ENCODE assay signal across 35 cellular contexts in the genomic region with DNA sequence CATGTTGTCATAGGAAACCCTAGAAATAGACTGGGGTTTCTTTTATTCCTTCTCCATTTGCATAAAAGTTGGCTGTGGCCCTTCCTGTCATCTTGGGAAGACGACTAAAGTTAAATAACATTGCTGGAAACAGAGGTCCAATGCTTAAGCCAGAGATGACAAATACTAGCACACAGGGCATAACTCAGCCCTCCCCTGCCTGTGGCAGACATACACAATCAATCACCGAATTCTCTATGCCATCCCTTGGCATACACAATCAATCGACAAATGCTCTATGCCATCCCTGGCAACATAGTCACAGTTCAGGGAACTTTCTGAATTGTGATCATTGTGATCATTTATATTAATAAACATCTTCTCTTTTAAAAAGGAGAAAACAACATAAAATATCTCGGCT.
"Had no signal": no experiment of that assay in that cellular context is flagged by ENCODE, and none has a peak within 500 bp of the region (broad histone marks: within the 10 kb centered on the region; RNA-seq: fewer than 3 reads in every experiment).

No MANE protein-coding gene starts in this region.

- H3K27me3 ChIP-seq: MG63 had no signal

- DNase-seq: Kasumi-1, MG63, MM.1S, MV-4-11, NCI-H1048, NCI-H1092, NCI-H1092 treated with DMSO at 0.1 percent for 48 hours, NCI-H1105, NCI-H1105 treated with DMSO at 0.1 percent for 48 hours, NCI-H1417, NCI-H1417 treated with DMSO at 0.1 percent for 48 hours, NCI-H1436, NCI-H1436 treated with DMSO at 0.1 percent for 48 hours, NCI-H146, NCI-H1694, NCI-H1694 treated with DMSO at 0.1 percent for 48 hours, NCI-H187, NCI-H187 treated with DMSO at 0.1 percent for 48 hours, NCI-H1930, NCI-H2029, NCI-H2029 treated with DMSO at 0.1 percent for 48 hours, NCI-H2081, NCI-H2081 treated with DMSO at 0.1 percent for 48 hours, NCI-H2107, NCI-H2171, NCI-H2171 treated with DMSO at 0.1 percent for 48 hours, NCI-H2227 treated with DMSO at 0.1 percent for 48 hours, NCI-H226, NCI-H345, NCI-H446, NCI-H446 treated with DMSO at 0.1 percent for 48 hours, NCI-H510A, NCI-H510A treated with DMSO at 0.1 percent for 48 hours, NCI-H524, NCI-H524 treated with DMSO at 0.1 percent for 48 hours had no signal

- H3K9me3 ChIP-seq: MG63 had no signal

- H3K4me3 ChIP-seq: MG63 had no signal

- H3K36me3 ChIP-seq: MG63 had no signal
